In genomic region chr20:36848078-36848660, GRCh38 we compare ENCODE assay signal across 11 cellular contexts. TPM values are rescaled to one million over a fixed set of nuclear protein-coding genes. Genes with fewer than 3 reads are reported as not detected.
DNase-seq lines count a peak whose midpoint lies in the region; ATAC-seq and TF ChIP-seq lines count a peak whose summit lies in the region.
"Had no signal": no experiment of that assay in that cellular context is flagged by ENCODE, and none has a peak within 500 bp of the region (broad histone marks: within the 10 kb centered on the region; RNA-seq: fewer than 3 reads in every experiment).

No MANE protein-coding gene starts in this region.

- no peaks in the 10 kb centered on the region for H3K36me3 ChIP-seq in SK-N-SH (replicated peaks in 1 of 2; ENCODE audit: control insufficient read depth in 1 of 2, insufficient read depth in 2 of 2, low read length in 1 of 2)
- no peaks in the 10 kb centered on the region for H3K36me3 ChIP-seq in prostate gland

- H4K20me1 ChIP-seq in SK-N-SH (ENCODE audit: insufficient read depth) = peaks cover 10% of the 10 kb centered on the region; the same call in 1 of the 2 replicates

- ATAC-seq in GM21360 (IDR thresholded peaks at IDR 0.05; ENCODE audit: unreplicated experiment) (no peak), HG02759 (IDR thresholded peaks at IDR 0.05; ENCODE audit: unreplicated experiment) (no peak)

- H3F3A ChIP-seq in SK-N-SH (replicated peaks; ENCODE audit: insufficient read depth) = peaks cover 23% of the 10 kb centered on the region

- peaks cover 92% of the 10 kb centered on the region for H3K79me2 ChIP-seq in SK-N-SH (ENCODE audit: insufficient read depth)

- CTCF ChIA-PET in SK-N-SH (lab: Yijun Ruan, JAX) = no interaction called here

- no peak for TF ChIP-seq EP300 in SK-N-SH (IDR thresholded peaks at IDR 0.05; ENCODE audit: borderline replicate concordance in 1 of 2, low read depth in 1 of 2, low read length in 1 of 2)

- no peaks in the 10 kb centered on the region for H3K27me3 ChIP-seq in SK-N-SH (ENCODE audit: insufficient read depth)
- no peaks in the 10 kb centered on the region for H3K27me3 ChIP-seq in prostate gland (replicated peaks; ENCODE audit: insufficient read depth)

- no peak for TF ChIP-seq POLR2A in prostate gland (IDR thresholded peaks at IDR 0.05)

- POLR2A ChIA-PET in SK-N-SH (lab: Yijun Ruan, JAX) = no interaction called here

- H3K4me2 ChIP-seq in SK-N-SH = peak overlapping the region; percentile 59

- WGBS in SK-N-SH (ENCODE audit: low lambda C conversion rate) = 82% methylated on average over 2 of the region's 6 CpGs
- WGBS in prostate gland = 57% methylated on average over 6 of the region's 6 CpGs

- H3K9me3 ChIP-seq in SK-N-SH = no peaks in the 10 kb centered on the region
- H3K9me3 ChIP-seq in prostate gland = no peaks in the 10 kb centered on the region

- no peak for TF ChIP-seq CTCF in AG09319 (IDR thresholded peaks at IDR 0.05; ENCODE audit: low read depth, low read length)
- no peak for TF ChIP-seq CTCF in SK-N-SH (IDR thresholded peaks at IDR 0.05)
- TF ChIP-seq CTCF in prostate gland (IDR thresholded peaks at IDR 0.05) = no peak

- intact Hi-C loops in prostate gland (cut with DNase I) = no loop called here

- DNase-seq in AG09319 (ENCODE audit: extremely low read depth, low read depth) (peak; percentile 51), SK-N-SH (no peak), fibroblast of the conjunctiva (ENCODE audit: low read depth) (peak; percentile 51), prostate gland (ENCODE audit: low spot score) (no peak), foreskin melanocyte (no peak), DMS79 (lab: John Stamatoyannopoulos, UW) (no peak)
- DNase-seq: CD8-positive, alpha-beta memory T cell; Kasumi-1; T-helper 2 cell had no signal

- peak overlapping the region; percentile 48; the same call in 1 of the 2 replicates for H2AFZ ChIP-seq in SK-N-SH (ENCODE audit: low read depth)

- H3K27ac ChIP-seq in SK-N-SH (ENCODE audit: low read depth in 2 of 2, low read length in 1 of 2) (peak overlapping the region; percentile 26 to 91; a peak in 3 of 4 replicates), prostate gland (peak overlapping the region; percentile 66 to 76)

- TF ChIP-seq RAD21 in SK-N-SH (IDR thresholded peaks at IDR 0.05; ENCODE audit: low read length) = no peak

- H3K4me1 ChIP-seq in SK-N-SH (ENCODE audit: control insufficient read depth in 1 of 2, insufficient read depth in 2 of 2, low read depth in 1 of 2, low read length in 1 of 2) (peaks cover 6 to 21% of the 10 kb centered on the region in 2 experiments; a peak in 2 of 4 replicates), prostate gland (replicated peaks) (no peaks in the 10 kb centered on the region)

- peak overlapping the region; percentile 57 for H3K9ac ChIP-seq in SK-N-SH

- H3K4me3 ChIP-seq in SK-N-SH (ENCODE audit: low read depth in 2 of 2, low read length in 1 of 2) = peak overlapping the region in 1 of 2 experiments; percentile 21; a peak in 1 of 4 replicates
- no peak overlapping the region for H3K4me3 ChIP-seq in prostate gland

- H3K9me2 ChIP-seq in SK-N-SH = no peaks in the 10 kb centered on the region

TF ChIP-seq in SK-N-SH, 30 proteins besides CTCF, POLR2A, EP300 and RAD21:
- TF ChIP-seq EZH2phosphoT487 (IDR thresholded peaks at IDR 0.05; ENCODE audit: borderline replicate concordance, low read depth) = no peak
- peak; percentile 90 for TF ChIP-seq MAX (IDR thresholded peaks at IDR 0.05; ENCODE audit: low read depth)
- 0 out of 2 replicates have a peak, but pooled peaks have one; percentile 9 for TF ChIP-seq ELF1 (IDR thresholded peaks at IDR 0.05)
- no peak for TF ChIP-seq TEAD4 (IDR thresholded peaks at IDR 0.05; ENCODE audit: borderline replicate concordance, insufficient read depth)
- TF ChIP-seq TAF1 (IDR thresholded peaks at IDR 0.05; ENCODE audit: borderline replicate concordance, low read depth, low read length) = 0 out of 2 replicates have a peak, but pooled peaks have one; percentile 6
- peak; percentile 85 for TF ChIP-seq MEF2A (IDR thresholded peaks at IDR 0.05; ENCODE audit: borderline replicate concordance, low read depth)
- TF ChIP-seq MXI1 (IDR thresholded peaks at IDR 0.05; ENCODE audit: low read depth, low read length) = no peak
- 0 out of 2 replicates have a peak, but pooled peaks have one; percentile 38 for TF ChIP-seq JUND (IDR thresholded peaks at IDR 0.05)
- no peak for TF ChIP-seq USF2 (IDR thresholded peaks at IDR 0.05; ENCODE audit: borderline replicate concordance, low read depth, low read length)
- TF ChIP-seq FOSL2 (IDR thresholded peaks at IDR 0.05; ENCODE audit: borderline replicate concordance, low read depth) = peak; percentile 54; the same call in 1 of the 2 replicates
- TF ChIP-seq TCF12 (IDR thresholded peaks at IDR 0.05) = peak; percentile 34; the same call in 1 of the 2 replicates
- TF ChIP-seq RFX5 (IDR thresholded peaks at IDR 0.05; ENCODE audit: low read length) = no peak
- peak; percentile 26; the same call in 1 of the 2 replicates for TF ChIP-seq NFIC (IDR thresholded peaks at IDR 0.05; ENCODE audit: borderline replicate concordance)

RNA-seq across cellular contexts. Expression of gene TLDC2, which starts 27.8 kb away (rescaled TPM):
- 0.02 and 0.08 TPM in 2 replicates for polyA plus RNA-seq in SK-N-SH (2012; rRNA removed)
- polyA plus RNA-seq in SK-N-SH (2012; cell fraction: cytosol; rRNA removed) = 0.04 and 0.08 TPM in 2 replicates
- 0.02 and 0.07 TPM in 2 replicates for polyA plus RNA-seq in SK-N-SH (2012; cell fraction: nucleus; rRNA removed)
- total RNA-seq in prostate gland = 1 to 10 TPM in 1 of 2 donors, under 1 TPM in 1; 0.14 to 1.3 TPM
- total RNA-seq: CD8-positive, alpha-beta memory T cell had no signal

Comparison
In these comparisons a context has a peak if more than half of its experiments do, and no peak if none do; other contexts are left out.
1. DNase-seq: peak in AG09319 (single experiment) and fibroblast of the conjunctiva (single experiment); none in SK-N-SH (single experiment), prostate gland (single experiment), foreskin melanocyte (single experiment) and DMS79 (single experiment).